ENCODE assay signal across 17 cellular contexts in the genomic region with DNA sequence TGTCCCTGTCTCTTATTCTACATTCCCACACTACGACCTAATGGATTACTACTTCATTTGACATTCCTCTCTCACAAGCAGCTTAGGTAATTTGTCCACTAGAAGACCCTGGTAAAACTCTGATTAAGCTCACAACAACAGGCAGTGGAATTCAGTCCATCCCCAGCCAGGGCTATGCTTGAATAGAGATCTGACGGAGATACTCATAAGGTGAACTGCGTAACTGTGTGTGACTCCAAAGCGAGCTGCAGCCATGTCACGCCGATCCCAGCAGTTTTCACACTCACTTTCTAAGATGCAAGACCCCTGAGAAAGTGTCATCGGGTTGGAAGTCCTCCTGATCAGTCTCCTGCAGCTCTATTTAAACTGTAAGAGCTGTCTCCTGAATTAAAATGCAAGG. TPM values are rescaled to one million over a fixed set of nuclear protein-coding genes. Genes with fewer than 3 reads are reported as not detected.
"Had no signal": no experiment of that assay in that cellular context is flagged by ENCODE, and none has a peak within 500 bp of the region (broad histone marks: within the 10 kb centered on the region; RNA-seq: fewer than 3 reads in every experiment).

No MANE protein-coding gene starts in this region.

- H3K4me3 ChIP-seq: heart left ventricle, spleen had no signal

- H3K27me3 ChIP-seq: heart left ventricle, right lobe of liver, spleen had no signal

- H3K4me1 ChIP-seq: heart left ventricle, spleen had no signal

- H3K4me1 Mint-ChIP-seq: activated CD8-positive, alpha-beta memory T cell treated with anti-CD3 and anti-CD28 coated beads, Interleukin-2, amount 10 ng/mL, durations not matched to agents 7 days and 5 days; activated naive CD8-positive, alpha-beta T cell treated with anti-CD3 and anti-CD28 coated beads, Interleukin-2, amount 50 U/mL, for 24 hours; stimulated activated memory B cell treated with anti-CD40 and anti-IgM and Interleukin-4, amounts not matched to agents 10 μg/mL and 1 μg/mL and 100 μg/mL, for 72 hours had no signal

- H3K36me3 ChIP-seq: heart left ventricle, right lobe of liver, spleen had no signal

- H3K9me3 ChIP-seq: right lobe of liver had no signal

- H3K27ac ChIP-seq: heart left ventricle, right lobe of liver, spleen had no signal

- H3K27ac Mint-ChIP-seq: activated CD8-positive, alpha-beta memory T cell treated with anti-CD3 and anti-CD28 coated beads, Interleukin-2, amount 10 ng/mL, durations not matched to agents 7 days and 5 days; activated naive CD8-positive, alpha-beta T cell treated with anti-CD3 and anti-CD28 coated beads, Interleukin-2, amount 50 U/mL, for 24 hours; stimulated activated memory B cell treated with anti-CD40 and anti-IgM and Interleukin-4, amounts not matched to agents 10 μg/mL and 1 μg/mL and 100 μg/mL, for 72 hours had no signal

- H3K36me3 Mint-ChIP-seq: activated CD8-positive, alpha-beta memory T cell treated with anti-CD3 and anti-CD28 coated beads, Interleukin-2, amount 10 ng/mL, durations not matched to agents 7 days and 5 days; stimulated activated memory B cell treated with anti-CD40 and anti-IgM and Interleukin-4, amounts not matched to agents 10 μg/mL and 1 μg/mL and 100 μg/mL, for 72 hours had no signal

- DNase-seq: activated CD4-positive, alpha-beta T cell treated with anti-CD3 and anti-CD28 coated beads for 1 hour; activated CD4-positive, alpha-beta T cell treated with anti-CD3 and anti-CD28 coated beads, Interleukin-2, amount 50 U/mL, for 48 hours; activated CD8-positive, alpha-beta memory T cell treated with anti-CD3 and anti-CD28 coated beads, Interleukin-2, amount 10 ng/mL, durations not matched to agents 7 days and 5 days; activated gamma-delta T cell treated with Interleukin-2 at 50 U/mL for 16 hours; activated naive CD8-positive, alpha-beta T cell treated with anti-CD3 and anti-CD28 coated beads, Interleukin-2, amount 50 U/mL, for 24 hours; activated T-cell treated with anti-CD3 and anti-CD28 coated beads, Interleukin-2, amount 50 U/mL, for 4 hours; heart left ventricle; kidney; midbrain; right lobe of liver; spleen; stimulated activated CD4-positive, alpha-beta T cell treated with anti-CD3 and anti-CD28 coated beads, Interleukin-1b, Interleukin-23, amount 100 ng/mL, for 48 hours; substantia nigra; trophoblast cell had no signal

- H3K4me3 Mint-ChIP-seq: activated CD8-positive, alpha-beta memory T cell treated with anti-CD3 and anti-CD28 coated beads, Interleukin-2, amount 10 ng/mL, durations not matched to agents 7 days and 5 days; activated naive CD8-positive, alpha-beta T cell treated with anti-CD3 and anti-CD28 coated beads, Interleukin-2, amount 50 U/mL, for 24 hours; activated T-cell treated with anti-CD3 and anti-CD28 coated beads, Interleukin-2, amount 50 U/mL, for 4 hours; stimulated activated memory B cell treated with anti-CD40 and anti-IgM and Interleukin-4, amounts not matched to agents 10 μg/mL and 1 μg/mL and 100 μg/mL, for 72 hours had no signal

- H3K27me3 Mint-ChIP-seq: activated CD8-positive, alpha-beta memory T cell treated with anti-CD3 and anti-CD28 coated beads, Interleukin-2, amount 10 ng/mL, durations not matched to agents 7 days and 5 days; activated naive CD8-positive, alpha-beta T cell treated with anti-CD3 and anti-CD28 coated beads, Interleukin-2, amount 50 U/mL, for 24 hours; stimulated activated memory B cell treated with anti-CD40 and anti-IgM and Interleukin-4, amounts not matched to agents 10 μg/mL and 1 μg/mL and 100 μg/mL, for 72 hours had no signal

- FAIRE-seq: colon, frontal cortex, kidney had no signal

RNA-seq across cellular contexts. Expression of a gene that starts 25.7 kb away (rescaled TPM):
- total RNA-seq: activated CD8-positive, alpha-beta memory T cell treated with anti-CD3 and anti-CD28 coated beads, Interleukin-2, amount 10 ng/mL, durations not matched to agents 7 days and 5 days; activated T-cell treated with anti-CD3 and anti-CD28 coated beads, Interleukin-2, amount 50 U/mL, for 4 hours had no signal
